In genomic region chr2:160512484-160512883, GRCh38 we compare ENCODE assay signal across 10 cellular contexts.
"Had no signal": no experiment of that assay in that cellular context is flagged by ENCODE, and none has a peak within 500 bp of the region (broad histone marks: within the 10 kb centered on the region; RNA-seq: fewer than 3 reads in every experiment).

No MANE protein-coding gene starts in this region.

- DNase-seq: activated CD4-positive, alpha-beta T cell treated with anti-CD3 and anti-CD28 coated beads, Interleukin-2, amount 10 ng/mL, durations not matched to agents 7 days and 5 days; activated naive CD4-positive, alpha-beta T cell treated with anti-CD3 and anti-CD28 coated beads, Interleukin-2, amount 10 ng/mL, durations not matched to agents 7 days and 5 days; erythroblast; gastrocnemius medialis; psoas muscle had no signal

- ATAC-seq: gastrocnemius medialis, psoas muscle, sciatic nerve had no signal

- H3K27ac Mint-ChIP-seq: activated CD4-positive, alpha-beta T cell treated with anti-CD3 and anti-CD28 coated beads, Interleukin-2, amount 10 ng/mL, durations not matched to agents 7 days and 5 days; activated naive CD4-positive, alpha-beta T cell treated with anti-CD3 and anti-CD28 coated beads, Interleukin-2, amount 10 ng/mL, durations not matched to agents 7 days and 5 days; activated T-helper 2 cell treated with anti-CD3 and anti-CD28 coated beads, Interferon-gamma antibody, Interleukin-2, Interleukin-4, amounts not matched to agents 10 μg/mL and 5 μg/mL and 100 μg/mL, durations not matched to agents 14 hours and 24 hours and 36 hours; T-helper 1 cell treated with Interleukin-12 subunit alpha and Interleukin-12 subunit beta and Interleukin-4 antibody, amounts not matched to agents 30 μg/mL and 1 μg/mL, for 36 hours had no signal

- H3K4me1 Mint-ChIP-seq: neural crest cell had no signal

- H3K36me3 Mint-ChIP-seq: activated naive CD4-positive, alpha-beta T cell treated with anti-CD3 and anti-CD28 coated beads, Interleukin-2, amount 10 ng/mL, durations not matched to agents 7 days and 5 days had no signal

- H3K4me3 Mint-ChIP-seq: activated CD4-positive, alpha-beta T cell treated with anti-CD3 and anti-CD28 coated beads, Interleukin-2, amount 10 ng/mL, durations not matched to agents 7 days and 5 days; activated naive CD4-positive, alpha-beta T cell treated with anti-CD3 and anti-CD28 coated beads, Interleukin-2, amount 10 ng/mL, durations not matched to agents 7 days and 5 days; neural crest cell; T-helper 1 cell treated with Interleukin-12 subunit alpha and Interleukin-12 subunit beta and Interleukin-4 antibody, amounts not matched to agents 30 μg/mL and 1 μg/mL, for 36 hours had no signal

- H3K36me3 ChIP-seq: cardiac muscle cell, gastrocnemius medialis had no signal

- H3K27ac ChIP-seq: cardiac muscle cell, gastrocnemius medialis, psoas muscle had no signal

- H3K9me3 ChIP-seq: gastrocnemius medialis, psoas muscle had no signal

- H3K9me3 Mint-ChIP-seq: activated CD4-positive, alpha-beta T cell treated with anti-CD3 and anti-CD28 coated beads, Interleukin-2, amount 10 ng/mL, durations not matched to agents 7 days and 5 days; activated naive CD4-positive, alpha-beta T cell treated with anti-CD3 and anti-CD28 coated beads, Interleukin-2, amount 10 ng/mL, durations not matched to agents 7 days and 5 days; activated T-helper 2 cell treated with anti-CD3 and anti-CD28 coated beads, Interferon-gamma antibody, Interleukin-2, Interleukin-4, amounts not matched to agents 10 μg/mL and 5 μg/mL and 100 μg/mL, durations not matched to agents 14 hours and 24 hours and 36 hours; neural crest cell; T-helper 1 cell treated with Interleukin-12 subunit alpha and Interleukin-12 subunit beta and Interleukin-4 antibody, amounts not matched to agents 30 μg/mL and 1 μg/mL, for 36 hours had no signal

- H3K4me1 ChIP-seq: gastrocnemius medialis, psoas muscle had no signal

- H3K27me3 Mint-ChIP-seq: activated CD4-positive, alpha-beta T cell treated with anti-CD3 and anti-CD28 coated beads, Interleukin-2, amount 10 ng/mL, durations not matched to agents 7 days and 5 days; activated naive CD4-positive, alpha-beta T cell treated with anti-CD3 and anti-CD28 coated beads, Interleukin-2, amount 10 ng/mL, durations not matched to agents 7 days and 5 days had no signal

- H3K4me3 ChIP-seq: cardiac muscle cell, gastrocnemius medialis, psoas muscle had no signal
